In the genomic region with DNA sequence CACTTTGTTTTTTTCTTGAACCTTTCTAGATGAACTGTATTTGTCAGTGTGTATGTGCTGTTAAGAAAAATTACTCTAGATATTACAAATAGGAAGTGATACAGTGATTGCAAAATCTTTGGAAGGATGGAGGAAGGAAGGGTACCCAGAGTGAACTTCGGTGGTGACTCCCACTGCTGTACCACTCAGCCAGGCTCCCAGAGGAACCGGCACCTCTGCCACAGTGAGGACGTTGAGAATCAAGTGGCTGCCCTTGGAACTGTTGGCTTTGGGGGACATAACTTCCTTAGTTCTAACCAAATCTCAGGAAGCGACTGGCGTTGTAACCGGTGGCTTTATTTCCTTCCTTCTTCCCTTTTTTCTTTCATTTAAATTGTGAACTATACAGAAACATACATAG, we compare ENCODE assay signal across 15 cellular contexts.
"Had no signal": no experiment of that assay in that cellular context is flagged by ENCODE, and none has a peak within 500 bp of the region (broad histone marks: within the 10 kb centered on the region; RNA-seq: fewer than 3 reads in every experiment).

No MANE protein-coding gene starts in this region.

- H3K9me3 ChIP-seq: heart left ventricle, thyroid gland had no signal

- FAIRE-seq: urothelium cell line had no signal

- H3K4me3 ChIP-seq: heart left ventricle, lung, thyroid gland had no signal

- H3K4me1 ChIP-seq: thyroid gland had no signal

- H3K36me3 ChIP-seq: thyroid gland had no signal

- DNase-seq: activated CD4-positive, alpha-beta T cell treated with anti-CD3 and anti-CD28 coated beads for 1 hour; activated CD4-positive, alpha-beta T cell treated with anti-CD3 and anti-CD28 coated beads, Interleukin-2, amount 50 U/mL, for 4 hours; activated naive CD4-positive, alpha-beta T cell treated with anti-CD3 and anti-CD28 coated beads for 36 hours; activated naive CD8-positive, alpha-beta T cell treated with anti-CD3 and anti-CD28 coated beads, Interleukin-2, amount 50 U/mL, for 24 hours; aorta; cerebellar nuclear complex; effector memory CD8-positive, alpha-beta T cell; heart left ventricle; left cardiac atrium; stimulated activated CD4-positive, alpha-beta T cell treated with anti-CD3 and anti-CD28 coated beads, Interleukin-2, amount 100 ng/mL, for 48 hours; thyroid gland had no signal

- H3K27me3 ChIP-seq: heart left ventricle, thyroid gland had no signal

- H3K27ac ChIP-seq: heart left ventricle, thyroid gland had no signal

- ATAC-seq: activated naive CD8-positive, alpha-beta T cell treated with anti-CD3 and anti-CD28 coated beads, Interleukin-2, amount 50 U/mL, for 24 hours; effector memory CD8-positive, alpha-beta T cell; heart left ventricle; left cardiac atrium; natural killer cell treated with Interleukin-12 subunit alpha and Interleukin-12 subunit beta and Interleukin-15 and Interleukin-18, amount 100 ng/mL, for 72 hours; stimulated activated memory B cell treated with anti-CD40 and anti-IgM and Interleukin-4, amounts not matched to agents 10 μg/mL and 1 μg/mL and 100 μg/mL, for 72 hours had no signal
